Comparison of ENCODE assay signal across 2 cellular contexts in the genomic region with DNA sequence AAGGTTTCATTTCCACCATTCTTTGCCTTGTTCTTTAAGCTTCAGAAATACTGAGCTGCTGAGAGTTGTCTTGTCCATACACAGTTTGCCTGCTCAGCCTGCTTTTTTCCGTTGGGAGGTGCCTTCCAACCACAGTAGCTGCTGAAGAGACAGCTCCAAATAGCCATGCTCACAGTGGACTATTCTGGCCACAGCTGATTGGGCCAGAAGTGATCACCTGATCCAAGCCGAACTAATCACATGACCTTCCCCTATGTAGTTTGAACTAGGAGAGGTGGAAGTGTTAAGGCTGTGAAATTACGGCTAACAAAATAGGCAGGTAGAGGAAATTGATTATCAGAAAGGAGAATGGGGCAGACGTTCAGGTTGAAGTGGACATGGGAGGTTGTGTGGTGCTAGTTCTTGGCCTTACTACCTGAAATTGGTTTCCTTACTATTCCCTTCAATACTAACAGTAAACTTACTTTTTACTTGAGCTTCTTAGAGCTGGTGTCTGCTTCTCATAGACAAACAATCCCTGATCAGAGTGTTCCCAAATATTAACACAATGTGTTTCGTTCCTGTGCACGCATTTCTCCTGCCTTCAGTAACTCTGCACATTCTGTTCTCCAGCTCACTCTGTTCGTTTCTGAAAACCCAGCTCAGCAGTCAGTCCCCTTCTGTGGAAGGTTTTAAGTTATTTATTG.
A peak's percentile ranks its signal among the peaks of the same experiment; 100 is the strongest.
TF ChIP-seq lines count a peak whose summit lies in the region.

No MANE protein-coding gene starts in this region.

TF ChIP-seq in A549, 52 proteins besides CTCF, POLR2A, EP300 and RAD21 (continued from another document):
- TF ChIP-seq, protein P1, sequence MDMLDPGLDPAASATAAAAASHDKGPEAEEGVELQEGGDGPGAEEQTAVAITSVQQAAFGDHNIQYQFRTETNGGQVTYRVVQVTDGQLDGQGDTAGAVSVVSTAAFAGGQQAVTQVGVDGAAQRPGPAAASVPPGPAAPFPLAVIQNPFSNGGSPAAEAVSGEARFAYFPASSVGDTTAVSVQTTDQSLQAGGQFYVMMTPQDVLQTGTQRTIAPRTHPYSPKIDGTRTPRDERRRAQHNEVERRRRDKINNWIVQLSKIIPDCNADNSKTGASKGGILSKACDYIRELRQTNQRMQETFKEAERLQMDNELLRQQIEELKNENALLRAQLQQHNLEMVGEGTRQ (IDR thresholded peaks at IDR 0.05): peak; percentile 67

TF ChIP-seq in GM23338, 12 proteins besides CTCF, POLR2A, EP300 and RAD21 (continued from another document):
- TF ChIP-seq, protein P2, sequence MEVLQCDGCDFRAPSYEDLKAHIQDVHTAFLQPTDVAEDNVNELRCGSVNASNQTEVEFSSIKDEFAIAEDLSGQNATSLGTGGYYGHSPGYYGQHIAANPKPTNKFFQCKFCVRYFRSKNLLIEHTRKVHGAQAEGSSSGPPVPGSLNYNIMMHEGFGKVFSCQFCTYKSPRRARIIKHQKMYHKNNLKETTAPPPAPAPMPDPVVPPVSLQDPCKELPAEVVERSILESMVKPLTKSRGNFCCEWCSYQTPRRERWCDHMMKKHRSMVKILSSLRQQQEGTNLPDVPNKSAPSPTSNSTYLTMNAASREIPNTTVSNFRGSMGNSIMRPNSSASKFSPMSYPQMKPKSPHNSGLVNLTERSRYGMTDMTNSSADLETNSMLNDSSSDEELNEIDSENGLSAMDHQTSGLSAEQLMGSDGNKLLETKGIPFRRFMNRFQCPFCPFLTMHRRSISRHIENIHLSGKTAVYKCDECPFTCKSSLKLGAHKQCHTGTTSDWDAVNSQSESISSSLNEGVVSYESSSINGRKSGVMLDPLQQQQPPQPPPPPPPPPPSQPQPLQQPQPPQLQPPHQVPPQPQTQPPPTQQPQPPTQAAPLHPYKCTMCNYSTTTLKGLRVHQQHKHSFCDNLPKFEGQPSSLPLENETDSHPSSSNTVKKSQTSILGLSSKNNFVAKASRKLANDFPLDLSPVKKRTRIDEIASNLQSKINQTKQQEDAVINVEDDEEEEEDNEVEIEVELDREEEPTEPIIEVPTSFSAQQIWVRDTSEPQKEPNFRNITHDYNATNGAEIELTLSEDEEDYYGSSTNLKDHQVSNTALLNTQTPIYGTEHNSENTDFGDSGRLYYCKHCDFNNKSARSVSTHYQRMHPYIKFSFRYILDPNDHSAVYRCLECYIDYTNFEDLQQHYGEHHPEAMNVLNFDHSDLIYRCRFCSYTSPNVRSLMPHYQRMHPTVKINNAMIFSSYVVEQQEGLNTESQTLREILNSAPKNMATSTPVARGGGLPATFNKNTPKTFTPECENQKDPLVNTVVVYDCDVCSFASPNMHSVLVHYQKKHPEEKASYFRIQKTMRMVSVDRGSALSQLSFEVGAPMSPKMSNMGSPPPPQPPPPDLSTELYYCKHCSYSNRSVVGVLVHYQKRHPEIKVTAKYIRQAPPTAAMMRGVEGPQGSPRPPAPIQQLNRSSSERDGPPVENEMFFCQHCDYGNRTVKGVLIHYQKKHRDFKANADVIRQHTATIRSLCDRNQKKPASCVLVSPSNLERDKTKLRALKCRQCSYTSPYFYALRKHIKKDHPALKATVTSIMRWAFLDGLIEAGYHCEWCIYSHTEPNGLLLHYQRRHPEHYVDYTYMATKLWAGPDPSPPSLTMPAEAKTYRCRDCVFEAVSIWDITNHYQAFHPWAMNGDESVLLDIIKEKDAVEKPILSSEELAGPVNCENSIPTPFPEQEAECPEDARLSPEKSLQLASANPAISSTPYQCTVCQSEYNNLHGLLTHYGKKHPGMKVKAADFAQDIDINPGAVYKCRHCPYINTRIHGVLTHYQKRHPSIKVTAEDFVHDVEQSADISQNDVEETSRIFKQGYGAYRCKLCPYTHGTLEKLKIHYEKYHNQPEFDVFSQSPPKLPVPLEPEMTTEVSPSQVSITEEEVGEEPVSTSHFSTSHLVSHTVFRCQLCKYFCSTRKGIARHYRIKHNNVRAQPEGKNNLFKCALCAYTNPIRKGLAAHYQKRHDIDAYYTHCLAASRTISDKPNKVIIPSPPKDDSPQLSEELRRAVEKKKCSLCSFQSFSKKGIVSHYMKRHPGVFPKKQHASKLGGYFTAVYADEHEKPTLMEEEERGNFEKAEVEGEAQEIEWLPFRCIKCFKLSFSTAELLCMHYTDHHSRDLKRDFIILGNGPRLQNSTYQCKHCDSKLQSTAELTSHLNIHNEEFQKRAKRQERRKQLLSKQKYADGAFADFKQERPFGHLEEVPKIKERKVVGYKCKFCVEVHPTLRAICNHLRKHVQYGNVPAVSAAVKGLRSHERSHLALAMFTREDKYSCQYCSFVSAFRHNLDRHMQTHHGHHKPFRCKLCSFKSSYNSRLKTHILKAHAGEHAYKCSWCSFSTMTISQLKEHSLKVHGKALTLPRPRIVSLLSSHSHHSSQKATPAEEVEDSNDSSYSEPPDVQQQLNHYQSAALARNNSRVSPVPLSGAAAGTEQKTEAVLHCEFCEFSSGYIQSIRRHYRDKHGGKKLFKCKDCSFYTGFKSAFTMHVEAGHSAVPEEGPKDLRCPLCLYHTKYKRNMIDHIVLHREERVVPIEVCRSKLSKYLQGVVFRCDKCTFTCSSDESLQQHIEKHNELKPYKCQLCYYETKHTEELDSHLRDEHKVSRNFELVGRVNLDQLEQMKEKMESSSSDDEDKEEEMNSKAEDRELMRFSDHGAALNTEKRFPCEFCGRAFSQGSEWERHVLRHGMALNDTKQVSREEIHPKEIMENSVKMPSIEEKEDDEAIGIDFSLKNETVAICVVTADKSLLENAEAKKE (CRISPR knock-in tag; IDR thresholded peaks at IDR 0.05): no peak
- TF ChIP-seq ZNF114 (CRISPR knock-in tag; IDR thresholded peaks at IDR 0.05) (no peak), STAT1 (IDR thresholded peaks at IDR 0.05; ENCODE audit: unreplicated experiment) (no peak), EZH2 (IDR thresholded peaks at IDR 0.05; ENCODE audit: low read depth, unreplicated experiment) (no peak), CREB1 (CRISPR knock-in tag; IDR thresholded peaks at IDR 0.05; ENCODE audit: low read depth) (no peak), JUNB (IDR thresholded peaks at IDR 0.05; ENCODE audit: unreplicated experiment) (no peak), EZH2phosphoT487 (IDR thresholded peaks at IDR 0.05; ENCODE audit: unreplicated experiment) (no peak), ZNF331 (CRISPR knock-in tag; IDR thresholded peaks at IDR 0.05; ENCODE audit: low read depth) (no peak)
- TF ChIP-seq, protein P3, sequence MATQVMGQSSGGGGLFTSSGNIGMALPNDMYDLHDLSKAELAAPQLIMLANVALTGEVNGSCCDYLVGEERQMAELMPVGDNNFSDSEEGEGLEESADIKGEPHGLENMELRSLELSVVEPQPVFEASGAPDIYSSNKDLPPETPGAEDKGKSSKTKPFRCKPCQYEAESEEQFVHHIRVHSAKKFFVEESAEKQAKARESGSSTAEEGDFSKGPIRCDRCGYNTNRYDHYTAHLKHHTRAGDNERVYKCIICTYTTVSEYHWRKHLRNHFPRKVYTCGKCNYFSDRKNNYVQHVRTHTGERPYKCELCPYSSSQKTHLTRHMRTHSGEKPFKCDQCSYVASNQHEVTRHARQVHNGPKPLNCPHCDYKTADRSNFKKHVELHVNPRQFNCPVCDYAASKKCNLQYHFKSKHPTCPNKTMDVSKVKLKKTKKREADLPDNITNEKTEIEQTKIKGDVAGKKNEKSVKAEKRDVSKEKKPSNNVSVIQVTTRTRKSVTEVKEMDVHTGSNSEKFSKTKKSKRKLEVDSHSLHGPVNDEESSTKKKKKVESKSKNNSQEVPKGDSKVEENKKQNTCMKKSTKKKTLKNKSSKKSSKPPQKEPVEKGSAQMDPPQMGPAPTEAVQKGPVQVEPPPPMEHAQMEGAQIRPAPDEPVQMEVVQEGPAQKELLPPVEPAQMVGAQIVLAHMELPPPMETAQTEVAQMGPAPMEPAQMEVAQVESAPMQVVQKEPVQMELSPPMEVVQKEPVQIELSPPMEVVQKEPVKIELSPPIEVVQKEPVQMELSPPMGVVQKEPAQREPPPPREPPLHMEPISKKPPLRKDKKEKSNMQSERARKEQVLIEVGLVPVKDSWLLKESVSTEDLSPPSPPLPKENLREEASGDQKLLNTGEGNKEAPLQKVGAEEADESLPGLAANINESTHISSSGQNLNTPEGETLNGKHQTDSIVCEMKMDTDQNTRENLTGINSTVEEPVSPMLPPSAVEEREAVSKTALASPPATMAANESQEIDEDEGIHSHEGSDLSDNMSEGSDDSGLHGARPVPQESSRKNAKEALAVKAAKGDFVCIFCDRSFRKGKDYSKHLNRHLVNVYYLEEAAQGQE (IDR thresholded peaks at IDR 0.05; ENCODE audit: unreplicated experiment): no peak
